23 cellular contexts compared by ENCODE assay signal in the genomic region with DNA sequence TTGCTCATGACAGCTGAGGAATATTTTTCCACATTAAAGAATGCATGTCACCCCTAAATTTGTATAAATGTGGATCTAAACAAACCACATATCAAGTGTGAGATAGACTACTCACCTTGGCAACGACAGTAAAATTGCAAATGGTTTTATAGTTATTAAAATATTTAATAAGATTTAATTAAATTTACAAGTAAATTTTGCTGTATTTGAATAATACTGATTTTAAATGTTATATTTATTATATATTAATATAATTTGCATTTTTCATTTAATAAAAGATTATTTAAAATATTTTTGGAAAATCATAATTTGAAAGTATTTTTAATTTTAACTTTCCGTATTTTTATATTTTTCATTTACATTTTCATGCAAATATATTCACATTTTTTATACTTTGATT. TPM values are rescaled to one million over a fixed set of nuclear protein-coding genes. Genes with fewer than 3 reads are reported as not detected.
DNase-seq lines count a peak whose midpoint lies in the region; FAIRE-seq and TF ChIP-seq lines count a peak whose summit lies in the region.
"Had no signal": no experiment of that assay in that cellular context is flagged by ENCODE, and none has a peak within 500 bp of the region (broad histone marks: within the 10 kb centered on the region; RNA-seq: fewer than 3 reads in every experiment).

No MANE protein-coding gene starts in this region.

- H3K4me3 ChIP-seq in BLaER1 treated with 17β-estradiol and CSF1 and Interleukin-3, amounts not matched to agents 10 nM and 100 nM = no peak overlapping the region
- H3K4me3 ChIP-seq in astrocyte (ENCODE audit: insufficient read depth, low read depth, low read length) (no peak overlapping the region), kidney (ENCODE audit: low read length in 2 of 2) (no peak overlapping the region), small intestine (ENCODE audit: low read depth in 1 of 2, low read length in 2 of 2) (no peak overlapping the region), neural progenitor cell (no peak overlapping the region)
- H3K4me3 ChIP-seq: K562, MG63 had no signal

- H3K9me3 Mint-ChIP-seq in astrocyte (ENCODE audit: unreplicated experiment) = no peaks in the 10 kb centered on the region
- no peaks in the 10 kb centered on the region for H3K9me3 Mint-ChIP-seq in neural progenitor cell
- H3K9me3 Mint-ChIP-seq: CD8-positive, alpha-beta T cell had no signal

- intact Hi-C loops in kidney (cut with DNase I) = no loop called here

- H3K9ac ChIP-seq in BLaER1 treated with 17β-estradiol and CSF1 and Interleukin-3, amounts not matched to agents 10 nM and 100 nM = no peak overlapping the region
- H3K9ac ChIP-seq in astrocyte (ENCODE audit: low read length) (no peak overlapping the region), kidney (ENCODE audit: low read length in 2 of 2) (no peak overlapping the region), neural progenitor cell (no peak overlapping the region)

- H3K27ac Mint-ChIP-seq in astrocyte (ENCODE audit: unreplicated experiment) (no peak overlapping the region), neural progenitor cell (no peak overlapping the region)
- H3K27ac Mint-ChIP-seq: CD8-positive, alpha-beta T cell had no signal

- H3K4me1 Mint-ChIP-seq in astrocyte (ENCODE audit: low read depth, unreplicated experiment) (peaks cover 3% of the 10 kb centered on the region), neural progenitor cell (no peaks in the 10 kb centered on the region)

- no peaks in the 10 kb centered on the region for H3K36me3 Mint-ChIP-seq in astrocyte (ENCODE audit: low read depth, unreplicated experiment)
- H3K36me3 Mint-ChIP-seq in neural progenitor cell = no peaks in the 10 kb centered on the region
- H3K36me3 Mint-ChIP-seq: CD8-positive, alpha-beta T cell had no signal

- no peaks in the 10 kb centered on the region for H3F3A ChIP-seq in neural progenitor cell (ENCODE audit: low read depth)

- TF ChIP-seq CTCF in astrocyte (IDR thresholded peaks at IDR 0.05; ENCODE audit: insufficient read depth, low read depth, low read length) (no peak), kidney (IDR thresholded peaks at IDR 0.05; ENCODE audit: borderline replicate concordance, extremely low read depth, insufficient read depth) (no peak), neural progenitor cell (IDR thresholded peaks at IDR 0.05) (no peak)

- H2AFZ ChIP-seq in astrocyte (ENCODE audit: low read depth, low read length) (no peak overlapping the region), neural progenitor cell (replicated peaks) (no peak overlapping the region)

- no peaks in the 10 kb centered on the region for H3K27me3 Mint-ChIP-seq in astrocyte (ENCODE audit: low read depth, unreplicated experiment)
- H3K27me3 Mint-ChIP-seq in neural progenitor cell (ENCODE audit: insufficient read depth, low read depth) = no peaks in the 10 kb centered on the region

- H4K20me1 ChIP-seq in BLaER1 treated with 17β-estradiol and CSF1 and Interleukin-3, amounts not matched to agents 10 nM and 100 nM = no peaks in the 10 kb centered on the region
- no peaks in the 10 kb centered on the region for H4K20me1 ChIP-seq in astrocyte (ENCODE audit: insufficient read depth, low read length)
- H4K20me1 ChIP-seq in neural progenitor cell (ENCODE audit: low read depth) = no peaks in the 10 kb centered on the region

- DNase-seq in astrocyte (ENCODE audit: low read depth) (no peak), kidney (no peak), small intestine (no peak), NCI-H2196 (lab: John Stamatoyannopoulos, UW; ENCODE audit: unreplicated experiment) (no peak), NCI-H526 (lab: John Stamatoyannopoulos, UW) (no peak), neural progenitor cell (ENCODE audit: low spot score) (no peak)
- DNase-seq: C1 segment of cervical spinal cord; CD8-positive, alpha-beta T cell; DND-41; GOT3; NCI-H1048; NCI-H1417 treated with DMSO at 0.1 percent for 48 hours; NCI-H187; NCI-H2107; NCI-H2227 treated with DMSO at 0.1 percent for 48 hours; NCI-H510A treated with DMSO at 0.1 percent for 48 hours; NCI-H82 had no signal

- H3K4me2 ChIP-seq in BLaER1 treated with 17β-estradiol and CSF1 and Interleukin-3, amounts not matched to agents 10 nM and 100 nM = peak overlapping the region in 7 of 11 experiments; percentile 70 to 94 (median 81); a peak in 13 of 22 replicates
- H3K4me2 ChIP-seq in astrocyte (ENCODE audit: low read length) (peak overlapping the region; percentile 53), neural progenitor cell (no peak overlapping the region)

- H3K27ac ChIP-seq in BLaER1 treated with 17β-estradiol and CSF1 and Interleukin-3, amounts not matched to agents 10 nM and 100 nM = peak overlapping the region in 5 of 11 experiments; percentile 83 to 96 (median 91); a peak in 8 of 22 replicates
- H3K27ac ChIP-seq in astrocyte (ENCODE audit: low read depth, low read length) = peak overlapping the region; percentile 24
- no peak overlapping the region for H3K27ac ChIP-seq in kidney (ENCODE audit: low read depth in 2 of 2, low read length in 2 of 2)
- H3K27ac ChIP-seq in small intestine (ENCODE audit: low read depth in 1 of 2, low read length in 1 of 2) = no peak overlapping the region
- H3K27ac ChIP-seq in neural progenitor cell = no peak overlapping the region
- H3K27ac ChIP-seq: HL-60 had no signal

- FAIRE-seq in astrocyte (lab: Jason Lieb, UNC) (no peak), kidney (lab: Jason Lieb, UNC) (peak; percentile 99), small intestine (lab: Jason Lieb, UNC) (peak; percentile 93)
- FAIRE-seq: GM12891, HepG2, K562 had no signal

- H3K4me3 Mint-ChIP-seq in astrocyte (ENCODE audit: unreplicated experiment) = no peak overlapping the region
- H3K4me3 Mint-ChIP-seq in neural progenitor cell = no peak overlapping the region
- H3K4me3 Mint-ChIP-seq: CD8-positive, alpha-beta T cell had no signal

- no peaks in the 10 kb centered on the region for H3K27me3 ChIP-seq in BLaER1 treated with 17β-estradiol and CSF1 and Interleukin-3, amounts not matched to agents 10 nM and 100 nM
- H3K27me3 ChIP-seq in astrocyte (ENCODE audit: insufficient read depth, low read length) (no peaks in the 10 kb centered on the region), small intestine (ENCODE audit: control insufficient read depth in 2 of 2, insufficient read depth in 2 of 2, low read length in 2 of 2) (no peaks in the 10 kb centered on the region), neural progenitor cell (no peaks in the 10 kb centered on the region)
- H3K27me3 ChIP-seq: MG63 had no signal

- H3K36me3 ChIP-seq in BLaER1 treated with 17β-estradiol and CSF1 and Interleukin-3, amounts not matched to agents 10 nM and 100 nM = no peaks in the 10 kb centered on the region
- H3K36me3 ChIP-seq in astrocyte (ENCODE audit: insufficient read depth, low read length) = no peaks in the 10 kb centered on the region
- no peaks in the 10 kb centered on the region for H3K36me3 ChIP-seq in kidney (ENCODE audit: control insufficient read depth in 1 of 2, insufficient read depth in 2 of 2, low read length in 2 of 2)
- no peaks in the 10 kb centered on the region for H3K36me3 ChIP-seq in small intestine (ENCODE audit: control insufficient read depth in 2 of 2, insufficient read depth in 2 of 2, low read length in 2 of 2)
- no peaks in the 10 kb centered on the region for H3K36me3 ChIP-seq in neural progenitor cell
- H3K36me3 ChIP-seq: MG63 had no signal

- H3K9me3 ChIP-seq in BLaER1 treated with 17β-estradiol and CSF1 and Interleukin-3, amounts not matched to agents 10 nM and 100 nM (replicated peaks in 1 of 11) = peaks cover 0 to 15% (median 3%) of the 10 kb centered on the region in 11 experiments; a peak in 5 of 22 replicates
- H3K9me3 ChIP-seq in astrocyte (ENCODE audit: insufficient read depth, low read depth, low read length) (no peaks in the 10 kb centered on the region), kidney (ENCODE audit: control insufficient read depth in 1 of 2, low read length in 2 of 2) (no peaks in the 10 kb centered on the region), small intestine (ENCODE audit: control insufficient read depth, low read depth) (no peaks in the 10 kb centered on the region), neural progenitor cell (ENCODE audit: low read depth) (no peaks in the 10 kb centered on the region)
- H3K9me3 ChIP-seq: MG63 had no signal

- no peaks in the 10 kb centered on the region for H3K79me2 ChIP-seq in astrocyte (ENCODE audit: insufficient read depth, low read length)
- H3K79me2 ChIP-seq in neural progenitor cell (ENCODE audit: low read depth) = no peaks in the 10 kb centered on the region

- WGBS in small intestine, 3 donors = 67 to 76% (median 69%) methylated on average over 2 of the region's 2 CpGs

- peaks cover 17 to 45% (median 31%) of the 10 kb centered on the region in 10 experiments for H3K4me1 ChIP-seq in BLaER1 treated with 17β-estradiol and CSF1 and Interleukin-3, amounts not matched to agents 10 nM and 100 nM
- H3K4me1 ChIP-seq in astrocyte (ENCODE audit: insufficient read depth, low read length) (peaks cover 14% of the 10 kb centered on the region), kidney (ENCODE audit: control insufficient read depth in 1 of 2, insufficient read depth in 1 of 2, low read depth in 1 of 2, low read length in 2 of 2) (no peaks in the 10 kb centered on the region), small intestine (ENCODE audit: control insufficient read depth in 2 of 2, insufficient read depth in 1 of 2, low read depth in 1 of 2, low read length in 1 of 2) (no peaks in the 10 kb centered on the region), neural progenitor cell (no peaks in the 10 kb centered on the region)

RNA-seq across cellular contexts. Expression of gene SERPINA3, which starts 53.4 kb away (rescaled TPM):
- total RNA-seq in astrocyte (1.3 and 2.9 TPM in 2 replicates), kidney (1,762 TPM), neural progenitor cell (ENCODE audit: low replicate concordance) (not detected in 2 replicates)
- polyA plus RNA-seq in kidney (ENCODE audit: insufficient read depth, low read depth, low replicate concordance) (786 TPM), small intestine (100 to 1,000 TPM in 1 of 3 donors, 1 to 10 TPM in 2; 3.4 to 178 (median 6.8) TPM)
- total RNA-seq: CD8-positive, alpha-beta T cell had no signal
- polyA plus RNA-seq: K562 had no signal

Comparison
In these comparisons a context has a peak if more than half of its experiments do, and no peak if none do; other contexts are left out.
1. RNA of gene SERPINA3, which starts 53.4 kb away (total RNA-seq): 1,762 TPM in kidney (single experiment); 1.3 to 2.9 TPM in astrocyte and not detected in neural progenitor cell; every median in the first group is over 100 times any median in the second.